Comparison of ENCODE assay signal across 8 cellular contexts in genomic region chr10:81873932-81874816, GRCh38. TPM values are rescaled to one million over a fixed set of nuclear protein-coding genes. Genes with fewer than 3 reads are reported as not detected.
DNase-seq lines count a peak whose midpoint lies in the region; ATAC-seq and TF ChIP-seq lines count a peak whose summit lies in the region.

No MANE protein-coding gene starts in this region.

- H3K27ac ChIP-seq in brain microvascular endothelial cell (no peak overlapping the region), thymus (ENCODE audit: low read depth) (no peak overlapping the region)

- 1% methylated on average over 80 of the region's 80 CpGs for WGBS in thymus

- peaks cover 12% of the 10 kb centered on the region for H3K27me3 ChIP-seq in brain microvascular endothelial cell (replicated peaks)
- H3K27me3 ChIP-seq in thymus (ENCODE audit: control insufficient read depth, insufficient read depth), result peaks cover 49% of the 10 kb centered on the region

- TF ChIP-seq CTCF in brain microvascular endothelial cell (IDR thresholded peaks at IDR 0.05; ENCODE audit: low read depth, low read length, missing control alignments), result no peak

- H3K9me3 ChIP-seq in thymus (ENCODE audit: control insufficient read depth), result no peaks in the 10 kb centered on the region

- in situ Hi-C loops in brain microvascular endothelial cell (cut with HindIII; ENCODE audit: low pct_ligation_motif_present, low sequenced_read_pairs), result no loop called here

- no peaks in the 10 kb centered on the region for H3K4me1 ChIP-seq in thymus (ENCODE audit: control insufficient read depth, insufficient read depth, low read length)

- H3K36me3 ChIP-seq in brain microvascular endothelial cell (replicated peaks) (no peaks in the 10 kb centered on the region), thymus (ENCODE audit: control insufficient read depth, insufficient read depth) (no peaks in the 10 kb centered on the region)

- peak; percentile 63 for DNase-seq in COLO668 (lab: John Stamatoyannopoulos, UW; ENCODE audit: unreplicated experiment)
- peak; percentile 67 for DNase-seq in HK-2 (ENCODE audit: unreplicated experiment)
- peak; percentile 37 for DNase-seq in brain microvascular endothelial cell
- peak; percentile 91 for DNase-seq in islet precursor cell

- H3K4me3 ChIP-seq in brain microvascular endothelial cell (ENCODE audit: low read depth, low read length) (peak overlapping the region; percentile 39), thymus (ENCODE audit: low read length) (peak overlapping the region; percentile 8)

- ATAC-seq in GM21529 (IDR thresholded peaks at IDR 0.05; ENCODE audit: unreplicated experiment) (no peak), HG03571 (IDR thresholded peaks at IDR 0.05; ENCODE audit: unreplicated experiment) (no peak), HG03469 (IDR thresholded peaks at IDR 0.05; ENCODE audit: unreplicated experiment) (no peak)

RNA-seq across cellular contexts. Expression of gene NRG3, which starts 0.8 kb away (rescaled TPM):
- polyA plus RNA-seq in thymus, result 0.09 TPM

Comparison
In these comparisons a context has a peak if more than half of its experiments do, and no peak if none do; other contexts are left out.
1. DNase-seq: peak in every context shown above with its lines; median percentile 91 in islet precursor cell; 67 in HK-2; 63 in COLO668; 37 in brain microvascular endothelial cell.